18 cellular contexts compared by ENCODE assay signal in the genomic region with DNA sequence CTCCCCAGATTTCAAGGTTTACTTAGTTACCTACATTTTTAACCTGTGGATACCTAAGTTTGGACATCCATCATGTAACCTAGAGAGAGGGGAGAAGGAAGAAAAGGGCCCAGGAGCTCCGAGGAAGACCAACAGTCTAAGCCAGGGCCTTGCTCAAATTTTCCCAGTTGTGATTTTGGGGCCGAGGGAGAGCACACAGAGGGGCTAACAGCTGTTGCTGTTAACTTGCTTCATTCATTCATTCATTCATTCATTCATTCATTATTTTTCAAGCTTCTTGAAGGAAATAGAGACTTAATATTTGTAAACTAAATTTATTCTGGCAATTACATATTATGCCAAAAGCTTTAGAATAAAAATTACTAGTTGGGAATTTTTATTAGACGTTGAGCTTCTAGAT. TPM values are rescaled to one million over a fixed set of nuclear protein-coding genes. Genes with fewer than 3 reads are reported as not detected.
DNase-seq lines count a peak whose midpoint lies in the region; ATAC-seq, FAIRE-seq and TF ChIP-seq lines count a peak whose summit lies in the region.
"Had no signal": no experiment of that assay in that cellular context is flagged by ENCODE, and none has a peak within 500 bp of the region (broad histone marks: within the 10 kb centered on the region; RNA-seq: fewer than 3 reads in every experiment).

No MANE protein-coding gene starts in this region.

- no peak overlapping the region for H2AFZ ChIP-seq in GM12878 (ENCODE audit: control insufficient read depth, low read depth, low read length)

- intact Hi-C loops in GM12878 (cut with micrococcal nuclease; ENCODE audit: unreplicated experiment) (no loop called here), esophagus muscularis mucosa (cut with DNase I) (no loop called here), psoas muscle (cut with DNase I) (no loop called here)

- H4K20me1 ChIP-seq in GM12878 (ENCODE audit: control insufficient read depth, insufficient read depth), result no peaks in the 10 kb centered on the region

- no peak overlapping the region for H3K4me2 ChIP-seq in GM12878 (ENCODE audit: control insufficient read depth, insufficient read depth)
- H3K4me2 ChIP-seq: BLaER1 treated with 17β-estradiol and CSF1 and Interleukin-3, amounts not matched to agents 10 nM and 100 nM had no signal

- POLR2A ChIA-PET in GM12878 (lab: Charles Lee), result no interaction called here

- no peaks in the 10 kb centered on the region for H3K27me3 Mint-ChIP-seq in stimulated activated naive CD8-positive, alpha-beta T cell treated with anti-CD3 and anti-CD28 coated beads, Interleukin-15, amount 100 ng/mL, for 72 hours
- H3K27me3 Mint-ChIP-seq in glutamatergic neuron (ENCODE audit: unreplicated experiment), result peaks cover 5% of the 10 kb centered on the region

- TF ChIP-seq POLR2A in GM12878 (IDR thresholded peaks at IDR 0.05; ENCODE audit: low read depth, low read length) (no peak), esophagus muscularis mucosa (IDR thresholded peaks at IDR 0.05; ENCODE audit: low read depth) (no peak)

- 0 out of 2 replicates have a peak, but pooled peaks cover 3% of the 10 kb centered on the region for H3K4me1 ChIP-seq in GM12878 (ENCODE audit: control insufficient read depth, insufficient read depth, low read length)
- H3K4me1 ChIP-seq in esophagus muscularis mucosa, result peaks cover 43 to 100% (median 100%) of the 10 kb centered on the region in 4 donors
- peaks cover 83% of the 10 kb centered on the region for H3K4me1 ChIP-seq in psoas muscle
- peaks cover 95% of the 10 kb centered on the region for H3K4me1 ChIP-seq in stomach smooth muscle (ENCODE audit: control insufficient read depth, insufficient read depth, low read length)

- H3K27me3 ChIP-seq in GM12878 (replicated peaks in 1 of 2; ENCODE audit: control insufficient read depth in 2 of 2, insufficient read depth in 2 of 2, low read length in 1 of 2) (peaks cover 0 to 4% of the 10 kb centered on the region in 2 experiments; a peak in 3 of 4 replicates), esophagus muscularis mucosa (no peaks in the 10 kb centered on the region), psoas muscle (ENCODE audit: insufficient read depth in 3 of 3, low read length in 2 of 3) (no peaks in the 10 kb centered on the region), stomach smooth muscle (ENCODE audit: control insufficient read depth in 1 of 2, insufficient read depth in 2 of 2, low read length in 2 of 2) (no peaks in the 10 kb centered on the region)
- H3K27me3 ChIP-seq: BLaER1 treated with 17β-estradiol and CSF1 and Interleukin-3, amounts not matched to agents 10 nM and 100 nM had no signal

- DNase-seq in GM12878 (ENCODE audit: low read depth, low spot score), result no peak
- DNase-seq in esophagus muscularis mucosa (ENCODE audit: extremely low spot score), result no peak
- DNase-seq in psoas muscle, result no peak
- DNase-seq in SK-N-DZ (ENCODE audit: low spot score), result no peak
- DNase-seq in stimulated activated naive CD8-positive, alpha-beta T cell treated with anti-CD3 and anti-CD28 coated beads, Interleukin-15, amount 100 ng/mL, for 72 hours, result no peak
- no peak for DNase-seq in glutamatergic neuron
- DNase-seq: Calu3; CD8-positive, alpha-beta T cell; DMS79 treated with DMSO at 0.1 percent for 48 hours; GF-D8; GOT3; H7; HFFc6 had no signal

- H3K4me1 Mint-ChIP-seq in stimulated activated naive CD8-positive, alpha-beta T cell treated with anti-CD3 and anti-CD28 coated beads, Interleukin-15, amount 100 ng/mL, for 72 hours, result no peaks in the 10 kb centered on the region
- H3K4me1 Mint-ChIP-seq in glutamatergic neuron (ENCODE audit: low read depth, unreplicated experiment), result peaks cover 21% of the 10 kb centered on the region

- TF ChIP-seq EP300 in GM12878 (IDR thresholded peaks at IDR 0.05; ENCODE audit: borderline replicate concordance in 1 of 2, control insufficient read depth in 1 of 2, low read depth in 2 of 2, low read length in 2 of 2) (no peak), esophagus muscularis mucosa (IDR thresholded peaks at IDR 0.05) (no peak)

- no peak overlapping the region for H3K27ac Mint-ChIP-seq in stimulated activated naive CD8-positive, alpha-beta T cell treated with anti-CD3 and anti-CD28 coated beads, Interleukin-15, amount 100 ng/mL, for 72 hours
- no peak overlapping the region for H3K27ac Mint-ChIP-seq in glutamatergic neuron (ENCODE audit: unreplicated experiment)
- H3K27ac Mint-ChIP-seq: B cell; CD8-positive, alpha-beta T cell; HFFc6 had no signal

- H3K9me3 Mint-ChIP-seq in stimulated activated naive CD8-positive, alpha-beta T cell treated with anti-CD3 and anti-CD28 coated beads, Interleukin-15, amount 100 ng/mL, for 72 hours, result no peaks in the 10 kb centered on the region
- H3K9me3 Mint-ChIP-seq in glutamatergic neuron (ENCODE audit: unreplicated experiment), result peaks cover 9% of the 10 kb centered on the region
- H3K9me3 Mint-ChIP-seq: CD8-positive, alpha-beta T cell; HFFc6 had no signal

- H3K4me3 Mint-ChIP-seq in stimulated activated naive CD8-positive, alpha-beta T cell treated with anti-CD3 and anti-CD28 coated beads, Interleukin-15, amount 100 ng/mL, for 72 hours, result no peak overlapping the region
- no peak overlapping the region for H3K4me3 Mint-ChIP-seq in glutamatergic neuron (ENCODE audit: unreplicated experiment)
- H3K4me3 Mint-ChIP-seq: B cell; CD8-positive, alpha-beta T cell; HFFc6 had no signal

- FAIRE-seq in GM12878 (lab: Jason Lieb, UNC), result no peak
- FAIRE-seq: HTR-8/SVneo had no signal

- in situ Hi-C loops in GM12878 (cut with MboI), result no loop called here

- peaks cover 15% of the 10 kb centered on the region for H3K36me3 Mint-ChIP-seq in glutamatergic neuron (ENCODE audit: unreplicated experiment)
- H3K36me3 Mint-ChIP-seq: CD8-positive, alpha-beta T cell had no signal

- H3K9ac ChIP-seq in GM12878 (ENCODE audit: control insufficient read depth, insufficient read depth, low read length) (no peak overlapping the region), stomach smooth muscle (ENCODE audit: low read length in 2 of 2) (no peak overlapping the region)
- H3K9ac ChIP-seq: BLaER1 treated with 17β-estradiol and CSF1 and Interleukin-3, amounts not matched to agents 10 nM and 100 nM had no signal

- H3K9me3 ChIP-seq in GM12878 (replicated peaks; ENCODE audit: control insufficient read depth, insufficient read depth, low read length), result no peaks in the 10 kb centered on the region
- no peaks in the 10 kb centered on the region for H3K9me3 ChIP-seq in esophagus muscularis mucosa
- no peaks in the 10 kb centered on the region for H3K9me3 ChIP-seq in psoas muscle
- H3K9me3 ChIP-seq in stomach smooth muscle (ENCODE audit: control insufficient read depth in 2 of 2, low read length in 2 of 2), result no peaks in the 10 kb centered on the region
- H3K9me3 ChIP-seq: BLaER1 treated with 17β-estradiol and CSF1 and Interleukin-3, amounts not matched to agents 10 nM and 100 nM had no signal

- CTCF ChIA-PET in GM12878 (lab: Yijun Ruan, JAX), result interaction anchor here (1.2 kb wide), 1 partner anchor 24 kb away, joined by 3 read pairs; no protein-coding TSS in a partner anchor

- no peak for TF ChIP-seq RAD21 in GM12878 (IDR thresholded peaks at IDR 0.05; ENCODE audit: insufficient read depth, low read depth, low read length)

- H3K27ac ChIP-seq in GM12878 (ENCODE audit: control insufficient read depth, insufficient read depth) (no peak overlapping the region), esophagus muscularis mucosa (replicated peaks in 1 of 4) (peak overlapping the region; percentile 97 to 98 (median 98)), psoas muscle (peak overlapping the region; percentile 96), stomach smooth muscle (ENCODE audit: low read length) (peak overlapping the region; percentile 93)
- H3K27ac ChIP-seq: BLaER1 treated with 17β-estradiol and CSF1 and Interleukin-3, amounts not matched to agents 10 nM and 100 nM had no signal

- 36% methylated on average over 3 of the region's 3 CpGs for WGBS in GM12878 (ENCODE audit: insufficient coverage, insufficient replicate concordance, low lambda C conversion rate, missing lambda C conversion rate)
- 68% methylated on average over 3 of the region's 3 CpGs for WGBS in esophagus muscularis mucosa
- 72 to 94% (median 84%) methylated on average over 3 of the region's 3 CpGs for WGBS in psoas muscle, 3 donors

- H3K79me2 ChIP-seq in GM12878 (ENCODE audit: control insufficient read depth, insufficient read depth, low read length), result no peaks in the 10 kb centered on the region

- SMC1A ChIA-PET in GM12878 (lab: Charles Lee; ENCODE audit: uncharacterized antibody, unreplicated experiment), result interaction anchor here (1.1 to 1.9 kb wide), 4 partner anchors 15 to 83 kb away, joined by 3 to 4 read pairs (median 4); no protein-coding TSS in a partner anchor

- H3K36me3 ChIP-seq in GM12878 (ENCODE audit: control insufficient read depth in 2 of 2, insufficient read depth in 2 of 2, low read length in 1 of 2) (no peaks in the 10 kb centered on the region), esophagus muscularis mucosa (peaks cover 23 to 87% (median 69%) of the 10 kb centered on the region in 4 donors), psoas muscle (ENCODE audit: insufficient read depth in 1 of 2, low read depth in 1 of 2) (peaks cover 3 to 60% of the 10 kb centered on the region in 2 donors), stomach smooth muscle (ENCODE audit: control insufficient read depth in 2 of 2, insufficient read depth in 2 of 2, low read length in 2 of 2) (peaks cover 57 to 67% of the 10 kb centered on the region in 2 donors)
- H3K36me3 ChIP-seq: BLaER1 treated with 17β-estradiol and CSF1 and Interleukin-3, amounts not matched to agents 10 nM and 100 nM had no signal

- RAD21 ChIA-PET in GM12878 (lab: Charles Lee; ENCODE audit: unreplicated experiment), result no interaction called here

- H3K4me3 ChIP-seq in GM12878, result no peak overlapping the region
- no peak overlapping the region for H3K4me3 ChIP-seq in esophagus muscularis mucosa
- H3K4me3 ChIP-seq in psoas muscle, result no peak overlapping the region
- no peak overlapping the region for H3K4me3 ChIP-seq in stomach smooth muscle (ENCODE audit: low read length in 2 of 2)
- H3K4me3 ChIP-seq: BLaER1 treated with 17β-estradiol and CSF1 and Interleukin-3, amounts not matched to agents 10 nM and 100 nM had no signal

- BruUV-seq in GM12878 (replicated peaks; lab: Mats Ljungman, UMichigan), result no TSS peak

- no peak for TF ChIP-seq CTCF in GM12878 (IDR thresholded peaks at IDR 0.05 in 2 of 3, conservative IDR thresholded peaks at IDR 0.05 in 1 of 3; ENCODE audit: control insufficient read depth in 2 of 3, extremely low read depth in 1 of 3, insufficient read depth in 1 of 3, low read depth in 3 of 3, low read length in 3 of 3)
- TF ChIP-seq CTCF in esophagus muscularis mucosa (IDR thresholded peaks at IDR 0.05), result no peak
- TF ChIP-seq CTCF in psoas muscle (IDR thresholded peaks at IDR 0.05), result no peak
- TF ChIP-seq CTCF in glutamatergic neuron (IDR thresholded peaks at IDR 0.05; ENCODE audit: partially characterized antibody, unreplicated experiment), result no peak

- no peak for ATAC-seq in GM12878
- ATAC-seq in psoas muscle, result no peak
- no peak for ATAC-seq in stimulated activated naive CD8-positive, alpha-beta T cell treated with anti-CD3 and anti-CD28 coated beads, Interleukin-15, amount 100 ng/mL, for 72 hours
- ATAC-seq: CD8-positive, alpha-beta T cell; HCT116 had no signal

RNA-seq across cellular contexts. Expression of gene SYNM, which starts 22.9 kb away (rescaled TPM):
- 1.1 and 1.5 TPM in 2 replicates for total RNA-seq in GM12878 (2013; cell fraction: nucleolus; rRNA removed)
- total RNA-seq in GM12878 (2014; rRNA removed) (0.90 and 0.93 TPM in 2 replicates), GM12878 (2014; rRNA removed; fragmentation: Illumina TruSeq; extraction: Trizol) (0.83 and 0.89 TPM in 2 replicates), GM12878 (2021) (1.1 and 1.4 TPM in 2 replicates), esophagus muscularis mucosa (1,000 to 10,000 TPM; 1,866 to 2,563 (median 2,454) TPM), psoas muscle (100 to 1,000 TPM; 288 to 380 (median 349) TPM), glutamatergic neuron (ENCODE audit: unreplicated experiment) (4.8 TPM)
- polyA plus RNA-seq in GM12878 (2011; ENCODE audit: low read depth), result 0.71 TPM
- polyA plus RNA-seq in GM12878 (2011; rRNA removed) (0.05 and 0.06 TPM in 2 replicates), GM12878 (2014; fragmentation: Illumina TruSeq; extraction: Trizol) (0.71 and 1.0 TPM in 2 replicates), GM12878 (2014; fragmentation: Nextera tagmentation; extraction: Ambion mirVana) (under 1 TPM; 0.14 to 0.31 TPM), GM12878 (2014; rRNA removed) (0.89 and 0.90 TPM in 2 replicates), GM12878 (2016; fragmentation: Nextera tagmentation; extraction: Ambion mirVana) (under 1 TPM in 1 of 2 experiments, not detected in 1; 0.23 TPM), psoas muscle (100 to 1,000 TPM in 2 of 3 donors, 10 to 100 TPM in 1; 77.5 to 291 (median 121) TPM)
- 0.03 and 0.04 TPM in 2 replicates for polyA plus RNA-seq in GM12878 (2011; cell fraction: cytosol; rRNA removed)
- polyA plus RNA-seq in GM12878 (2011; cell fraction: nucleus; rRNA removed), result 0.12 and 0.15 TPM in 2 replicates
- 1.0 and 1.2 TPM in 2 replicates for polyA plus RNA-seq in GM12878 (2012)
- 0.07 and 0.10 TPM in 2 replicates for polyA minus RNA-seq in GM12878 (2011; rRNA and poly(A)+ RNA removed)
- 0.21 TPM in 1 of 2 replicates, not detected in the other for polyA minus RNA-seq in GM12878 (2011; cell fraction: cytosol; rRNA and poly(A)+ RNA removed)
- 0.10 and 0.12 TPM in 2 replicates for polyA minus RNA-seq in GM12878 (2011; cell fraction: nucleus; rRNA and poly(A)+ RNA removed)
- 5.9 and 6.0 TPM in 2 replicates for polyA plus RNA-seq in SK-N-DZ (2014; cell fraction: cytosol; rRNA removed)
- polyA plus RNA-seq in SK-N-DZ (2014; cell fraction: nucleus; rRNA removed), result 14.7 and 23.6 TPM in 2 replicates

Comparison
In these comparisons a context has a peak if more than half of its experiments do, and no peak if none do; other contexts are left out.
1. RNA of gene SYNM, which starts 22.9 kb away (total RNA-seq): 1,866 to 2,563 TPM in esophagus muscularis mucosa and 288 to 380 TPM in psoas muscle; 4.8 TPM in glutamatergic neuron (single experiment) and 0.83 to 1.5 TPM in GM12878; every median in the first group is over 10 times any median in the second.